In the genomic region with DNA sequence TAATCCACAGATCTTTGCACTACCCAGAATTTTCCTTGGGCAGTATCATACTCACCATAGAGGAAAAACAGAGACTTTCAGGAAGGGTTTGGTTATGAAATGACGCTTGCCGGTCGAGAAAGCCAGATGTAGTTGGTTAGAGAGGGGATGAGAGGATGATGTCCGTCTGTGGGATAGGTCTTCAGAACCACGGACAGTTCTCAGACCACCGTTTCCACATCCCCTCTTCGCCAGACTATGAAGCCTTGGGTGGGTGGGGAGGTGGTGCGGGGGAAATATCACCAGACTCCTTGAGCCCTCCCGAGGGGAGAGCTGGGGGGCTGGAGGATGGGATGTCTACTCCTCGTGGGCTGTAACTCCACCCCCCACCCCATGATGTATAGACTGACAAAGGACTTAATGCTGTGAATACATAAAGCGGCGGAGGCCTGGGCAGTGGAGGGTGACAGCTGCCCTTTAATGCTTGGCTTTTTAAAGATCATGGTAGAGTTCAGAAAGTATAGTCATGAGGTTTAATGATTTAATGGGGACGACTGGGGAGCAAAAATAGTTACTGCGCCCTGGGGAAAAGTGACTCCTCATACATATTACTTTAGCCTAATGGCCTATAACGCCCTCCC, we compare ENCODE assay signal across 3 cellular contexts.
A peak's percentile ranks its signal among the peaks of the same experiment; 100 is the strongest.
TF ChIP-seq lines count a peak whose summit lies in the region.

No MANE protein-coding gene starts in this region.

TF ChIP-seq in GM23338, 12 proteins besides CTCF, POLR2A, EP300 and RAD21 (continued from another document):
- TF ChIP-seq STAT1 (IDR thresholded peaks at IDR 0.05; ENCODE audit: unreplicated experiment) (no peak), JUNB (IDR thresholded peaks at IDR 0.05; ENCODE audit: unreplicated experiment) (no peak), EZH2 (IDR thresholded peaks at IDR 0.05; ENCODE audit: low read depth, unreplicated experiment) (no peak), REST (IDR thresholded peaks at IDR 0.05; ENCODE audit: unreplicated experiment) (peak; percentile 85), POLR2AphosphoS5 (IDR thresholded peaks at IDR 0.05; ENCODE audit: low read depth) (no peak), CREB1 (CRISPR knock-in tag; IDR thresholded peaks at IDR 0.05; ENCODE audit: low read depth) (no peak)

TF ChIP-seq in K562, 482 proteins besides CTCF, POLR2A, EP300 and RAD21 (continued from another document):
- TF ChIP-seq REST (CRISPR knock-in tag; IDR thresholded peaks at IDR 0.05; ENCODE audit: low read depth) (peak; percentile 64; the same call in 1 of the 2 replicates), ZBTB7A (IDR thresholded peaks at IDR 0.05; ENCODE audit: borderline replicate concordance, control insufficient read depth, low read depth, low read length) (0 out of 2 replicates have a peak, but pooled peaks have one; percentile 40), MIER1 (IDR thresholded peaks at IDR 0.05; ENCODE audit: low read depth) (peak; percentile 89), PCBP2 (IDR thresholded peaks at IDR 0.05; ENCODE audit: low read depth, low read length, poor library complexity, severe bottlenecking) (no peak), EHMT2 (IDR thresholded peaks at IDR 0.05) (peak; percentile 94), ZNF395 (CRISPR knock-in tag; IDR thresholded peaks at IDR 0.05) (no peak), HNRNPLL (IDR thresholded peaks at IDR 0.05; ENCODE audit: low read depth, low read length, poor library complexity, severe bottlenecking) (no peak)

TF ChIP-seq in liver, 16 proteins besides CTCF, POLR2A, EP300 and RAD21 (continued from another document):
- TF ChIP-seq REST (IDR thresholded peaks at IDR 0.05) = peak; percentile 79
